In the genomic region with DNA sequence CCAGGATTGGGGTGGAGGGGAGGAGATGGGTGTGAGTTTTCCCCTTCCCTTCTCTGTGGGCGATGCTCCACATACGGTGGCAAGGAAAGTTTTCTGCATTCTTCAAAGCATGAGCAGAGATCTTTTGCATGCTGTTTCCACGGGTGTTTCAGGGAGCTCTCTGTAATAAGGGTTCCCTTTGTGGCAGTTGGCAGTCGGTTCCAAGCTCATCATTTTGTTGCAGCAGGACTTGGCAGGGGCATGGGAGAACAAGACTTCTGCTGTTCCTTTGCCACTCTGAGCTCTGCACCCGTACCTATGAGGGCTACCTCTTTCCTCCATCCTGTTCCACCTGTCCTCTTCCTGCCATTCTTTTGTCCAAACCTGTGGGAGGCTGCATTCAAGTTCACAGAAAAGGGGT, we compare ENCODE assay signal across 21 cellular contexts.
DNase-seq lines count a peak whose midpoint lies in the region; ATAC-seq and TF ChIP-seq lines count a peak whose summit lies in the region.
"Had no signal": no experiment of that assay in that cellular context is flagged by ENCODE, and none has a peak within 500 bp of the region (broad histone marks: within the 10 kb centered on the region; RNA-seq: fewer than 3 reads in every experiment).

No MANE protein-coding gene starts in this region.

- H3K4me1 Mint-ChIP-seq in stimulated activated memory B cell treated with anti-CD40 and anti-IgM and Interleukin-4, amounts not matched to agents 10 μg/mL and 1 μg/mL and 100 μg/mL, for 72 hours = peaks cover 28% of the 10 kb centered on the region
- no peaks in the 10 kb centered on the region for H3K4me1 Mint-ChIP-seq in activated naive CD8-positive, alpha-beta T cell treated with anti-CD3 and anti-CD28 coated beads for 36 hours

- no peaks in the 10 kb centered on the region for H3K36me3 ChIP-seq in mesendoderm (ENCODE audit: control insufficient read depth, insufficient read depth, low read length)

- WGBS in mesendoderm (ENCODE audit: extremely low coverage, insufficient coverage, low lambda C conversion rate) = no CpG with 5 or more reads among the region's 5 CpGs

- H3K4me3 Mint-ChIP-seq in stimulated activated memory B cell treated with anti-CD40 and anti-IgM and Interleukin-4, amounts not matched to agents 10 μg/mL and 1 μg/mL and 100 μg/mL, for 72 hours = no peak overlapping the region
- no peak overlapping the region for H3K4me3 Mint-ChIP-seq in activated naive CD8-positive, alpha-beta T cell treated with anti-CD3 and anti-CD28 coated beads for 36 hours
- H3K4me3 Mint-ChIP-seq: CD8-positive, alpha-beta T cell; HFFc6 had no signal

- H2AK5ac ChIP-seq in mesendoderm (ENCODE audit: low read length) = no peak overlapping the region

- H3K18ac ChIP-seq in mesendoderm (ENCODE audit: low read length) = no peak overlapping the region

- ATAC-seq in stimulated activated memory B cell treated with anti-CD40 and anti-IgM and Interleukin-4, amounts not matched to agents 10 μg/mL and 1 μg/mL and 100 μg/mL, for 72 hours = no peak
- no peak for ATAC-seq in omental fat pad (ENCODE audit: low FRiP score)
- ATAC-seq: CD8-positive, alpha-beta T cell; Right ventricle myocardium inferior had no signal

- DNase-seq in G401 (ENCODE audit: low spot score) (peak; percentile 38), cerebellum (ENCODE audit: low spot score) (peak; percentile 13), mesendoderm (no peak), SW480 (ENCODE audit: low spot score) (no peak), omental fat pad (ENCODE audit: low spot score) (no peak)
- no peak for DNase-seq in activated CD4-positive, alpha-beta T cell treated with anti-CD3 and anti-CD28 coated beads for 4 hours
- no peak for DNase-seq in activated naive CD8-positive, alpha-beta T cell treated with anti-CD3 and anti-CD28 coated beads for 36 hours
- DNase-seq: Calu3; CD8-positive, alpha-beta T cell; DMS53; EL; HFFc6; MM.1S; NCI-H1092 treated with DMSO at 0.1 percent for 48 hours; NCI-H146; NCI-H2029 treated with DMSO at 0.1 percent for 48 hours; NCI-H2171; NCI-H446 treated with DMSO at 0.1 percent for 48 hours; NCI-H69 had no signal

- no peaks in the 10 kb centered on the region for H3K79me1 ChIP-seq in mesendoderm (ENCODE audit: low read length)

- peak overlapping the region; percentile 10 for H3K27ac Mint-ChIP-seq in stimulated activated memory B cell treated with anti-CD40 and anti-IgM and Interleukin-4, amounts not matched to agents 10 μg/mL and 1 μg/mL and 100 μg/mL, for 72 hours
- no peak overlapping the region for H3K27ac Mint-ChIP-seq in activated naive CD8-positive, alpha-beta T cell treated with anti-CD3 and anti-CD28 coated beads for 36 hours
- H3K27ac Mint-ChIP-seq: CD8-positive, alpha-beta T cell; HFFc6 had no signal

- no peak overlapping the region for H3K9ac ChIP-seq in mesendoderm (ENCODE audit: low read length)

- no peak for TF ChIP-seq CTCF in omental fat pad (IDR thresholded peaks at IDR 0.05)

- H4K5ac ChIP-seq in mesendoderm (ENCODE audit: low read length) = no peak overlapping the region

- H2BK5ac ChIP-seq in mesendoderm (ENCODE audit: low read length) = no peak overlapping the region

- H3K4me2 ChIP-seq in mesendoderm (ENCODE audit: low read length) = no peak overlapping the region

- peaks cover 46% of the 10 kb centered on the region for H3K27me3 Mint-ChIP-seq in stimulated activated memory B cell treated with anti-CD40 and anti-IgM and Interleukin-4, amounts not matched to agents 10 μg/mL and 1 μg/mL and 100 μg/mL, for 72 hours
- no peaks in the 10 kb centered on the region for H3K27me3 Mint-ChIP-seq in activated naive CD8-positive, alpha-beta T cell treated with anti-CD3 and anti-CD28 coated beads for 36 hours

- no peaks in the 10 kb centered on the region for H3K27me3 ChIP-seq in mesendoderm (ENCODE audit: insufficient read depth, low read length, poor library complexity)

- H3K36me3 Mint-ChIP-seq in stimulated activated memory B cell treated with anti-CD40 and anti-IgM and Interleukin-4, amounts not matched to agents 10 μg/mL and 1 μg/mL and 100 μg/mL, for 72 hours = no peaks in the 10 kb centered on the region
- H3K36me3 Mint-ChIP-seq in activated naive CD8-positive, alpha-beta T cell treated with anti-CD3 and anti-CD28 coated beads for 36 hours = peaks cover 2% of the 10 kb centered on the region
- H3K36me3 Mint-ChIP-seq: CD8-positive, alpha-beta T cell had no signal

- no peak overlapping the region for H4K8ac ChIP-seq in mesendoderm (ENCODE audit: low read depth, low read length)

- H3K4me1 ChIP-seq in mesendoderm (ENCODE audit: control insufficient read depth, low read depth, low read length) = no peaks in the 10 kb centered on the region

- in situ Hi-C loops in G401 (cut with HindIII; ENCODE audit: low sequenced_read_pairs) = no loop called here

- no peak overlapping the region for H2BK15ac ChIP-seq in mesendoderm (replicated peaks; ENCODE audit: low read depth)

- no peak overlapping the region for H2BK120ac ChIP-seq in mesendoderm (ENCODE audit: low read depth, low read length)

- peak overlapping the region; percentile 11 for H3K23ac ChIP-seq in mesendoderm (ENCODE audit: low read length)

- H3K9me3 Mint-ChIP-seq in stimulated activated memory B cell treated with anti-CD40 and anti-IgM and Interleukin-4, amounts not matched to agents 10 μg/mL and 1 μg/mL and 100 μg/mL, for 72 hours = no peaks in the 10 kb centered on the region
- H3K9me3 Mint-ChIP-seq in activated naive CD8-positive, alpha-beta T cell treated with anti-CD3 and anti-CD28 coated beads for 36 hours = no peaks in the 10 kb centered on the region
- H3K9me3 Mint-ChIP-seq: HFFc6 had no signal

- H3K56ac ChIP-seq in mesendoderm (ENCODE audit: low read length) = no peak overlapping the region

- H3K4ac ChIP-seq in mesendoderm (ENCODE audit: low read depth, low read length) = no peak overlapping the region

- no peaks in the 10 kb centered on the region for H3K79me2 ChIP-seq in mesendoderm (ENCODE audit: control insufficient read depth, insufficient read depth, low read length)

- no peak overlapping the region for H3K4me3 ChIP-seq in mesendoderm (ENCODE audit: low read length)

- no peak overlapping the region for H3K27ac ChIP-seq in mesendoderm (ENCODE audit: low read depth, low read length)

Comparison
In these comparisons a context has a peak if more than half of its experiments do, and no peak if none do; other contexts are left out.
1. DNase-seq: peak in G401 (single experiment) and cerebellum (single experiment); none in mesendoderm (single experiment), activated CD4-positive, alpha-beta T cell treated with anti-CD3 and anti-CD28 coated beads for 4 hours (0 of 2), SW480 (single experiment), omental fat pad (single experiment) and activated naive CD8-positive, alpha-beta T cell treated with anti-CD3 and anti-CD28 coated beads for 36 hours (single experiment).